14 cellular contexts compared by ENCODE assay signal in genomic region chr16:2692251-2692947, GRCh38. TPM values are rescaled to one million over a fixed set of nuclear protein-coding genes. Genes with fewer than 3 reads are reported as not detected.
A peak's percentile ranks its signal among the peaks of the same experiment; 100 is the strongest.
DNase-seq lines count a peak whose midpoint lies in the region; ATAC-seq and TF ChIP-seq lines count a peak whose summit lies in the region.
"Had no signal": no experiment of that assay in that cellular context is flagged by ENCODE, and none has a peak within 500 bp of the region (broad histone marks: within the 10 kb centered on the region; RNA-seq: fewer than 3 reads in every experiment).

No MANE protein-coding gene starts in this region.

- no peak overlapping the region for H3K4me2 ChIP-seq in neuronal stem cell (ENCODE audit: insufficient read depth, low read length, poor library complexity, severe bottlenecking)

- no peak overlapping the region for H3K9ac ChIP-seq in neuronal stem cell (ENCODE audit: low read depth, low read length, poor library complexity)

- no peak overlapping the region for H3K4ac ChIP-seq in neuronal stem cell (ENCODE audit: low read length)

- H4K91ac ChIP-seq in neuronal stem cell (ENCODE audit: low read depth, low read length, poor library complexity) = no peak overlapping the region

- H3K27ac Mint-ChIP-seq in stimulated activated effector memory CD8-positive, alpha-beta T cell treated with anti-CD3 and anti-CD28 coated beads, Interleukin-12 subunit alpha, Interleukin-12 subunit beta, amount 100 ng/mL, for 72 hours = no peak overlapping the region
- H3K27ac Mint-ChIP-seq: activated T-helper 2 cell treated with anti-CD3 and anti-CD28 coated beads, Interferon-gamma antibody, Interleukin-2, Interleukin-4, amounts not matched to agents 10 μg/mL and 5 μg/mL and 100 μg/mL, durations not matched to agents 14 hours and 24 hours and 36 hours had no signal

- no peak overlapping the region for H2AFZ ChIP-seq in neuronal stem cell (ENCODE audit: low read length)

- in situ Hi-C loops in GM13977 (cut with MboI; ENCODE audit: low pct_unique_long_range_greater_than_20kb, low sequenced_read_pairs, unreplicated experiment) = no loop called here

- H3K9me3 ChIP-seq in gastroesophageal sphincter (no peaks in the 10 kb centered on the region), neuronal stem cell (replicated peaks in 1 of 2; ENCODE audit: control insufficient read depth in 2 of 2, insufficient read depth in 1 of 2, low read depth in 1 of 2, low read length in 2 of 2) (no peaks in the 10 kb centered on the region)
- H3K9me3 ChIP-seq: upper lobe of left lung had no signal

- WGBS in gastroesophageal sphincter (ENCODE audit: low coverage in 1 of 2), 2 donors = 53% methylated on average over 2 of the region's 14 CpGs; no CpG with 5 or more reads in 1 of the 2 donors
- WGBS in neuronal stem cell (ENCODE audit: extremely low coverage in 2 of 2, insufficient read length in 2 of 2, insufficient replicate concordance in 1 of 2), 2 donors = no CpG with 5 or more reads among the region's 14 CpGs

- peak overlapping the region in 3 of 4 donors; percentile 31 to 41 (median 37) for H3K27ac ChIP-seq in gastroesophageal sphincter
- no peak overlapping the region for H3K27ac ChIP-seq in neuronal stem cell (replicated peaks; ENCODE audit: low read length)
- H3K27ac ChIP-seq: upper lobe of left lung had no signal

- no peak for TF ChIP-seq POLR2A in gastroesophageal sphincter (IDR thresholded peaks at IDR 0.05)

- no peak overlapping the region for H3K4me3 Mint-ChIP-seq in stimulated activated effector memory CD8-positive, alpha-beta T cell treated with anti-CD3 and anti-CD28 coated beads, Interleukin-12 subunit alpha, Interleukin-12 subunit beta, amount 100 ng/mL, for 72 hours
- H3K4me3 Mint-ChIP-seq: central memory CD8-positive, alpha-beta T cell had no signal

- TF ChIP-seq CTCF in gastroesophageal sphincter (IDR thresholded peaks at IDR 0.05) (no peak), GM13977 (IDR thresholded peaks at IDR 0.05; ENCODE audit: extremely low read depth, insufficient read depth, missing control alignments) (no peak)

- H3K27me3 ChIP-seq in gastroesophageal sphincter (no peaks in the 10 kb centered on the region), neuronal stem cell (ENCODE audit: control insufficient read depth in 3 of 3, insufficient read depth in 3 of 3, low read depth in 1 of 3, low read length in 3 of 3) (no peaks in the 10 kb centered on the region)
- H3K27me3 ChIP-seq: upper lobe of left lung had no signal

- DNase-seq in C1 segment of cervical spinal cord (lab: John Stamatoyannopoulos, UW) = peak in 13 of 14 donors; percentile 37 to 90 (median 67)
- peak; percentile 78 for DNase-seq in NCI-H446 treated with DMSO at 0.1 percent for 48 hours (lab: John Stamatoyannopoulos, UW)
- no peak for DNase-seq in neuronal stem cell (ENCODE audit: low spot score)
- no peak for DNase-seq in stimulated activated effector memory CD8-positive, alpha-beta T cell treated with anti-CD3 and anti-CD28 coated beads, Interleukin-12 subunit alpha, Interleukin-12 subunit beta, amount 100 ng/mL, for 72 hours (ENCODE audit: low spot score in 2 of 2)
- no peak for DNase-seq in dedifferentiated amniotic fluid mesenchymal stem cell (ENCODE audit: extremely low spot score)
- no peak for DNase-seq in GM13977 (ENCODE audit: low spot score)
- DNase-seq in stimulated activated CD4-positive, alpha-beta T cell treated with anti-CD3 and anti-CD28 coated beads, Interleukin-1b, Interleukin-23, amount 100 ng/mL, for 48 hours = no peak
- DNase-seq: activated CD4-positive, alpha-beta T cell treated with anti-CD3 and anti-CD28 coated beads for 4 hours; NCI-H1105 had no signal

- H3K18ac ChIP-seq in neuronal stem cell (ENCODE audit: low read length) = peak overlapping the region; percentile 61

- no peak overlapping the region for H4K8ac ChIP-seq in neuronal stem cell (ENCODE audit: low read depth, low read length)

- H3K36me3 ChIP-seq in gastroesophageal sphincter (peaks cover 0 to 36% of the 10 kb centered on the region in 2 donors), neuronal stem cell (replicated peaks in 1 of 2; ENCODE audit: control insufficient read depth in 2 of 2, insufficient read depth in 2 of 2, low read length in 2 of 2) (peaks cover 4 to 27% of the 10 kb centered on the region in 2 donors)

- peak overlapping the region; percentile 70 for H2BK15ac ChIP-seq in neuronal stem cell (ENCODE audit: low read length)

- peak overlapping the region; percentile 82 for H2BK5ac ChIP-seq in neuronal stem cell (ENCODE audit: low read length)

- H3K23ac ChIP-seq in neuronal stem cell (ENCODE audit: low read depth, low read length, poor library complexity) = no peak overlapping the region

- H2BK12ac ChIP-seq in neuronal stem cell (ENCODE audit: low read length) = no peak overlapping the region

- no peak overlapping the region for H2BK120ac ChIP-seq in neuronal stem cell (ENCODE audit: low read depth, low read length)

- H3K9me3 Mint-ChIP-seq in stimulated activated effector memory CD8-positive, alpha-beta T cell treated with anti-CD3 and anti-CD28 coated beads, Interleukin-12 subunit alpha, Interleukin-12 subunit beta, amount 100 ng/mL, for 72 hours = no peaks in the 10 kb centered on the region
- H3K9me3 Mint-ChIP-seq: activated T-helper 2 cell treated with anti-CD3 and anti-CD28 coated beads, Interferon-gamma antibody, Interleukin-2, Interleukin-4, amounts not matched to agents 10 μg/mL and 5 μg/mL and 100 μg/mL, durations not matched to agents 14 hours and 24 hours and 36 hours; central memory CD8-positive, alpha-beta T cell had no signal

- H3K4me1 Mint-ChIP-seq in stimulated activated effector memory CD8-positive, alpha-beta T cell treated with anti-CD3 and anti-CD28 coated beads, Interleukin-12 subunit alpha, Interleukin-12 subunit beta, amount 100 ng/mL, for 72 hours = peaks cover 27% of the 10 kb centered on the region

- H3K36me3 Mint-ChIP-seq in stimulated activated effector memory CD8-positive, alpha-beta T cell treated with anti-CD3 and anti-CD28 coated beads, Interleukin-12 subunit alpha, Interleukin-12 subunit beta, amount 100 ng/mL, for 72 hours = peaks cover 21% of the 10 kb centered on the region

- H3K4me1 ChIP-seq in gastroesophageal sphincter (peaks cover 0 to 44% (median 10%) of the 10 kb centered on the region in 3 donors), neuronal stem cell (ENCODE audit: control insufficient read depth in 2 of 2, insufficient read depth in 1 of 2, low read depth in 1 of 2, low read length in 2 of 2) (peaks cover 5 to 8% of the 10 kb centered on the region in 2 donors)

- peak overlapping the region; percentile 30 for H2AK5ac ChIP-seq in neuronal stem cell (ENCODE audit: low read depth, low read length)

- H3K4me3 ChIP-seq in gastroesophageal sphincter (no peak overlapping the region), neuronal stem cell (ENCODE audit: low read length in 2 of 2) (no peak overlapping the region)
- H3K4me3 ChIP-seq: upper lobe of left lung had no signal

- ATAC-seq in gastroesophageal sphincter = no peak
- no peak for ATAC-seq in stimulated activated effector memory CD8-positive, alpha-beta T cell treated with anti-CD3 and anti-CD28 coated beads, Interleukin-12 subunit alpha, Interleukin-12 subunit beta, amount 100 ng/mL, for 72 hours

- H3K79me1 ChIP-seq in neuronal stem cell (ENCODE audit: low read depth, low read length) = peaks cover 21% of the 10 kb centered on the region

- no peak for TF ChIP-seq EP300 in gastroesophageal sphincter (IDR thresholded peaks at IDR 0.05)

- no peak overlapping the region for H3K14ac ChIP-seq in neuronal stem cell (ENCODE audit: low read length)

RNA-seq across cellular contexts. Expression of gene KCTD5, which starts 10.1 kb away (rescaled TPM):
- total RNA-seq in gastroesophageal sphincter = 10 to 100 TPM; 15.1 to 31.1 (median 19.5) TPM
- polyA plus RNA-seq in neuronal stem cell (2013, experiment 1 of 2) = 26.1 TPM
- polyA plus RNA-seq in neuronal stem cell (2013, experiment 2 of 2) = 27.0 TPM

RNA-seq across cellular contexts. Expression of gene PRSS27, which starts 27.6 kb away (rescaled TPM):
- 10 to 100 TPM in 1 of 4 donors, 1 to 10 TPM in 2, under 1 TPM in 1; 0.67 to 10.3 (median 2.4) TPM for total RNA-seq in gastroesophageal sphincter
- 3.6 TPM for polyA plus RNA-seq in neuronal stem cell (2013, experiment 1 of 2)
- polyA plus RNA-seq in neuronal stem cell (2013, experiment 2 of 2) = 3.8 TPM
- total RNA-seq: Daoy had no signal

Comparison
In these comparisons a context has a peak if more than half of its experiments do, and no peak if none do; other contexts are left out.
1. DNase-seq: peak in C1 segment of cervical spinal cord (13 of 14) and NCI-H446 treated with DMSO at 0.1 percent for 48 hours (single experiment); none in neuronal stem cell (single experiment), stimulated activated effector memory CD8-positive, alpha-beta T cell treated with anti-CD3 and anti-CD28 coated beads, Interleukin-12 subunit alpha, Interleukin-12 subunit beta, amount 100 ng/mL, for 72 hours (0 of 2), dedifferentiated amniotic fluid mesenchymal stem cell (single experiment), GM13977 (single experiment) and stimulated activated CD4-positive, alpha-beta T cell treated with anti-CD3 and anti-CD28 coated beads, Interleukin-1b, Interleukin-23, amount 100 ng/mL, for 48 hours (single experiment).